Comparison of ENCODE assay signal across 14 cellular contexts in the genomic region with DNA sequence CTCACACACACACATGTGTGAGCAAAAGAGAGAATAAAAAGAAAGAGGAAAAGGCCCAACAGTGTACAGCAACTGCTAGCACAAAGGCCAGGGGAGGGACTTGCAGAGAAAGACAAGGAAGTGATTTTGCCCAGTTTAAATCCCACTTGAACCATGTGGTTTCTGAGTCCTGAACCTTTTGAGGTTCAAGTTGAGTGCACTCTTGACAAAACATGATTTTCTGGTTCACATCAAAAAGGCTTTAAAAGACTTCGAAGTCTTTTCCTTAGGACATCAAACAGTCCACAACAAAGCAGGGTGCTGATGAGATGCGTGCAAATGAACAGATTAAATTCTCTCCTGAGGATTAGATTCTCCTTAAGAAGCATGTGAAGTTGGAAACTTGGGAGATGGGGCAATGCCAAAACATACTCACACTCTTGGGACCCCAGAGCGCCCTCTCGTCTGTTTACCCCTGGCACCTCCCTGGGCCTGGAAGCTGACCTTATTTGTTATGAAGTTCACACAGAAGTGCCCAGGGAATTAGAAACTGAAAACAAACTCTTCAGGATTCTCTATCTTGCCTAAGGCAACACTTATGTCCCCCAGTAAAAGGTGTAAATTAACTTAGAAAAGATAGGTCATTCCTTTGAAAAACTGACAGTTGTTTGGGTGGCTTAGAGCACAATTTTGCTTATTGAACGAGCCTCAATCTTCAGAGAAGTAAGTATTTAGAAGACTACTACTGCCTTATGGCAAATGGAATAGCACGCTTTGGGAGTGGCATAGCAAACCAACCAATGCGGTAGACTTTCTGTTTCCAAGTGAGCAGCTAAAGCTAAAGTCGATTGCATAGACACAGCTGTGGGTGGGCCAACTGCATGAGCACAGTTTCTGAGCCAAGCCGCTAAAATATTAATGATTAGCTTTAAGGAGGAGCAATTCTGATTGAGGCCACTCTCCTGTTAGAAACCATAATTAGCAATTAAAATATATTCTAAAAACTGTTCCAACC. TPM values are rescaled to one million over a fixed set of nuclear protein-coding genes. Genes with fewer than 3 reads are reported as not detected.
DNase-seq lines count a peak whose midpoint lies in the region; TF ChIP-seq lines count a peak whose summit lies in the region.
"Had no signal": no experiment of that assay in that cellular context is flagged by ENCODE, and none has a peak within 500 bp of the region (broad histone marks: within the 10 kb centered on the region; RNA-seq: fewer than 3 reads in every experiment).

No MANE protein-coding gene starts in this region.

- no peak for TF ChIP-seq CTCF in dorsolateral prefrontal cortex (IDR thresholded peaks at IDR 0.05 in 54 of 56, conservative IDR thresholded peaks at IDR 0.05 in 2 of 56; ENCODE audit: low read depth in 1 of 56, partially characterized antibody in 56 of 56)
- TF ChIP-seq CTCF in progenitor cell of endocrine pancreas (IDR thresholded peaks at IDR 0.05; ENCODE audit: unreplicated experiment): no peak
- no peak for TF ChIP-seq CTCF in colonic mucosa (IDR thresholded peaks at IDR 0.05)

- no peaks in the 10 kb centered on the region for H3K4me1 ChIP-seq in colonic mucosa

- H3K4me3 ChIP-seq in dorsolateral prefrontal cortex (peak overlapping the region in 1 of 59 donors; percentile 11), colonic mucosa (no peak overlapping the region)
- H3K4me3 ChIP-seq: GM12878 had no signal

- peaks cover 17% of the 10 kb centered on the region for H3K27me3 Mint-ChIP-seq in progenitor cell of endocrine pancreas

- H3K27ac Mint-ChIP-seq in progenitor cell of endocrine pancreas: peak overlapping the region; percentile 80
- H3K27ac Mint-ChIP-seq: activated CD4-positive, alpha-beta T cell treated with anti-CD3 and anti-CD28 coated beads for 36 hours; activated naive CD4-positive, alpha-beta T cell treated with anti-CD3 and anti-CD28 coated beads, Interleukin-2, amount 50 U/mL, for 24 hours; B cell; stimulated activated naive B cell treated with anti-CD40 and anti-IgM and Interleukin-4, amounts not matched to agents 10 μg/mL and 1 μg/mL and 100 μg/mL, for 72 hours had no signal

- H3K27me3 ChIP-seq in dorsolateral prefrontal cortex (no peaks in the 10 kb centered on the region), colonic mucosa (no peaks in the 10 kb centered on the region)

- H3K4me3 Mint-ChIP-seq in progenitor cell of endocrine pancreas (ENCODE audit: low read depth): no peak overlapping the region
- H3K4me3 Mint-ChIP-seq: activated CD4-positive, alpha-beta T cell treated with anti-CD3 and anti-CD28 coated beads for 36 hours; activated naive CD4-positive, alpha-beta T cell treated with anti-CD3 and anti-CD28 coated beads, Interleukin-2, amount 50 U/mL, for 24 hours; B cell; stimulated activated naive B cell treated with anti-CD40 and anti-IgM and Interleukin-4, amounts not matched to agents 10 μg/mL and 1 μg/mL and 100 μg/mL, for 72 hours had no signal

- no peaks in the 10 kb centered on the region for H3K9me3 Mint-ChIP-seq in progenitor cell of endocrine pancreas (ENCODE audit: low read depth)
- H3K9me3 Mint-ChIP-seq: activated naive CD4-positive, alpha-beta T cell treated with anti-CD3 and anti-CD28 coated beads, Interleukin-2, amount 50 U/mL, for 24 hours; stimulated activated naive B cell treated with anti-CD40 and anti-IgM and Interleukin-4, amounts not matched to agents 10 μg/mL and 1 μg/mL and 100 μg/mL, for 72 hours had no signal

- intact Hi-C loops in dorsolateral prefrontal cortex (cut with DNase I): no loop called here
- intact Hi-C loops in colonic mucosa (cut with DNase I): no loop called here

- DNase-seq in DMS53 treated with DMSO at 0.1 percent for 48 hours (lab: John Stamatoyannopoulos, UW; ENCODE audit: unreplicated experiment): peak; percentile 32
- DNase-seq in MV-4-11 (lab: John Stamatoyannopoulos, UW): peak; percentile 20
- DNase-seq in dorsolateral prefrontal cortex: no peak
- DNase-seq in progenitor cell of endocrine pancreas (ENCODE audit: low spot score, unreplicated experiment): no peak
- no peak for DNase-seq in stimulated activated CD8-positive, alpha-beta memory T cell treated with anti-CD3 and anti-CD28 coated beads, Interleukin-4, amount 100 ng/mL, for 48 hours
- no peak for DNase-seq in colonic mucosa
- no peak for DNase-seq in cortex of kidney (lab: John Stamatoyannopoulos, UW)
- DNase-seq: activated CD4-positive, alpha-beta T cell treated with anti-CD3 and anti-CD28 coated beads for 36 hours; caudate nucleus; NCI-H526 treated with DMSO at 0.1 percent for 48 hours; stimulated activated naive B cell treated with anti-CD40 and anti-IgM and Interleukin-4, amounts not matched to agents 10 μg/mL and 1 μg/mL and 100 μg/mL, for 72 hours had no signal

- H3K36me3 Mint-ChIP-seq in progenitor cell of endocrine pancreas (ENCODE audit: insufficient read depth): no peaks in the 10 kb centered on the region
- H3K36me3 Mint-ChIP-seq: activated naive CD4-positive, alpha-beta T cell treated with anti-CD3 and anti-CD28 coated beads, Interleukin-2, amount 50 U/mL, for 24 hours; stimulated activated naive B cell treated with anti-CD40 and anti-IgM and Interleukin-4, amounts not matched to agents 10 μg/mL and 1 μg/mL and 100 μg/mL, for 72 hours had no signal

- no peaks in the 10 kb centered on the region for H3K36me3 ChIP-seq in colonic mucosa

- peaks cover 19% of the 10 kb centered on the region for H3K4me1 Mint-ChIP-seq in progenitor cell of endocrine pancreas (ENCODE audit: low read depth)
- H3K4me1 Mint-ChIP-seq: activated CD4-positive, alpha-beta T cell treated with anti-CD3 and anti-CD28 coated beads for 36 hours; activated naive CD4-positive, alpha-beta T cell treated with anti-CD3 and anti-CD28 coated beads, Interleukin-2, amount 50 U/mL, for 24 hours; B cell; stimulated activated naive B cell treated with anti-CD40 and anti-IgM and Interleukin-4, amounts not matched to agents 10 μg/mL and 1 μg/mL and 100 μg/mL, for 72 hours had no signal

- H3K27ac ChIP-seq in dorsolateral prefrontal cortex (peak overlapping the region in 30 of 59 donors; percentile 4 to 68 (median 42)), colonic mucosa (no peak overlapping the region)

- H3K9ac ChIP-seq in colonic mucosa (ENCODE audit: low read depth in 2 of 2, low read length in 2 of 2): no peak overlapping the region

- no peaks in the 10 kb centered on the region for H3K9me3 ChIP-seq in colonic mucosa

RNA-seq across cellular contexts. Expression of gene RNF220, which starts 31.6 kb away (rescaled TPM):
- total RNA-seq in dorsolateral prefrontal cortex (100 to 1,000 TPM; 104 to 415 (median 196) TPM), progenitor cell of endocrine pancreas (85.9 and 87.5 TPM in 2 replicates), colonic mucosa (10 to 100 TPM; 53.3 to 62.0 TPM)

Comparison
In these comparisons a context has a peak if more than half of its experiments do, and no peak if none do; other contexts are left out.
1. DNase-seq: peak in DMS53 treated with DMSO at 0.1 percent for 48 hours (single experiment) and MV-4-11 (single experiment); none in dorsolateral prefrontal cortex (0 of 10), progenitor cell of endocrine pancreas (single experiment), stimulated activated CD8-positive, alpha-beta memory T cell treated with anti-CD3 and anti-CD28 coated beads, Interleukin-4, amount 100 ng/mL, for 48 hours (single experiment), colonic mucosa (single experiment) and cortex of kidney (single experiment).